Comparison of ENCODE assay signal across 12 cellular contexts in genomic region chr9:105690742-105691141, GRCh38. TPM values are rescaled to one million over a fixed set of nuclear protein-coding genes. Genes with fewer than 3 reads are reported as not detected.
DNase-seq lines count a peak whose midpoint lies in the region; ATAC-seq, FAIRE-seq and TF ChIP-seq lines count a peak whose summit lies in the region.
"Had no signal": no experiment of that assay in that cellular context is flagged by ENCODE, and none has a peak within 500 bp of the region (broad histone marks: within the 10 kb centered on the region; RNA-seq: fewer than 3 reads in every experiment).

No MANE protein-coding gene starts in this region.

- peaks cover 11% of the 10 kb centered on the region for H3K79me2 ChIP-seq in K562 (ENCODE audit: control insufficient read depth, insufficient read depth, low read length)

- no peaks in the 10 kb centered on the region for H3K27me3 ChIP-seq in K562 (ENCODE audit: control insufficient read depth in 2 of 2, insufficient read depth in 2 of 2, low read length in 2 of 2)
- peaks cover 29% of the 10 kb centered on the region for H3K27me3 ChIP-seq in lower lobe of right lung (ENCODE audit: low read depth)
- H3K27me3 ChIP-seq: right atrium auricular region had no signal

- H3K36me3 ChIP-seq in K562 (ENCODE audit: control insufficient read depth, insufficient read depth, low read length) (no peaks in the 10 kb centered on the region), lower lobe of right lung (no peaks in the 10 kb centered on the region)
- H3K36me3 ChIP-seq: right atrium auricular region had no signal

- peak; percentile 17 to 46; a peak in 1 of 4 replicates for TF ChIP-seq RAD21 in K562 (CRISPR knock-in tag; conservative IDR thresholded peaks at IDR 0.05 in 1 of 2, IDR thresholded peaks at IDR 0.05 in 1 of 2)

- WGBS in K562 (ENCODE audit: insufficient coverage, low coverage, missing lambda C conversion rate): 7% methylated on average over 2 of the region's 2 CpGs

- CTCF ChIA-PET in K562 (lab: Yijun Ruan, JAX; ENCODE audit: low intra/inter-chr PET ratio): interaction anchor here (0.6 to 0.7 kb wide), 2 partner anchors 8 to 35 kb away, joined by 3 read pairs; no protein-coding TSS in a partner anchor

- TF ChIP-seq EP300 in K562 (IDR thresholded peaks at IDR 0.05; ENCODE audit: low read length): no peak

- intact Hi-C loops in K562 (cut with micrococcal nuclease) (loop anchor here (1.0 kb wide), 1 partner anchor 81 kb away; no protein-coding TSS in a partner anchor), lower lobe of right lung (cut with DNase I) (no loop called here)

- H3K27ac ChIP-seq in K562 (ENCODE audit: extremely low read depth, low read depth, low read length) (no peak overlapping the region), lower lobe of right lung (no peak overlapping the region), substantia nigra (ENCODE audit: low read depth, low read length, poor library complexity, severe bottlenecking) (no peak overlapping the region), caudate nucleus (ENCODE audit: low read depth, low read length) (no peak overlapping the region)
- H3K27ac ChIP-seq: right atrium auricular region had no signal

- peaks cover 4 to 7% of the 10 kb centered on the region in 2 experiments; a peak in 3 of 5 replicates for H3K4me1 ChIP-seq in K562 (replicated peaks in 1 of 2; ENCODE audit: control insufficient read depth in 2 of 2, insufficient read depth in 2 of 2, low read length in 2 of 2)
- peaks cover 16% of the 10 kb centered on the region for H3K4me1 ChIP-seq in lower lobe of right lung

- H2AFZ ChIP-seq in K562 (ENCODE audit: low read depth, low read length): no peak overlapping the region

- ATAC-seq in K562 (no peak), lower lobe of right lung (no peak), HG03280 (IDR thresholded peaks at IDR 0.05; ENCODE audit: unreplicated experiment) (no peak), GM18498 (IDR thresholded peaks at IDR 0.05; ENCODE audit: unreplicated experiment) (no peak)

- DNase-seq in COLO829 (ENCODE audit: low spot score) (peak; percentile 38), HT-29 (ENCODE audit: low spot score) (peak; percentile 8), K562 (ENCODE audit: extremely low read depth in 1 of 4, low spot score in 3 of 4) (peak in 3 of 4 experiments; percentile 32 to 49 (median 46)), lower lobe of right lung (no peak), substantia nigra (lab: John Stamatoyannopoulos, UW) (no peak), caudate nucleus (lab: John Stamatoyannopoulos, UW) (no peak)
- DNase-seq: activated T-cell treated with anti-CD3 and anti-CD28 coated beads for 4 hours; NCI-H774; stimulated activated naive CD4-positive, alpha-beta T cell treated with Interleukin-2 at 50 U/mL for 16 hours had no signal

- no peak overlapping the region for H3K4me3 ChIP-seq in K562
- no peak overlapping the region for H3K4me3 ChIP-seq in lower lobe of right lung
- H3K4me3 ChIP-seq: right atrium auricular region had no signal

- H3K4me2 ChIP-seq in K562 (ENCODE audit: insufficient read depth, low read length): no peak overlapping the region

- peaks cover 6% of the 10 kb centered on the region; the same call in 1 of the 2 replicates for H4K20me1 ChIP-seq in K562 (replicated peaks; ENCODE audit: control insufficient read depth, insufficient read depth, low read length)

- in situ Hi-C loops in K562 (cut with MboI): no loop called here

- POLR2A ChIA-PET in K562 (lab: Yijun Ruan, JAX): interaction anchor here (1.0 kb wide), 1 partner anchor 10 kb away, joined by 4 read pairs; no protein-coding TSS in a partner anchor

- no peak for FAIRE-seq in K562 (lab: Jason Lieb, UNC)

- H3K9me1 ChIP-seq in K562 (ENCODE audit: control insufficient read depth, insufficient read depth, low read length): no peaks in the 10 kb centered on the region

- H3K9me3 ChIP-seq in K562 (replicated peaks; ENCODE audit: control insufficient read depth, insufficient read depth, low read depth, low read length) (no peaks in the 10 kb centered on the region), lower lobe of right lung (no peaks in the 10 kb centered on the region)
- H3K9me3 ChIP-seq: right atrium auricular region had no signal

- no peak overlapping the region for H3K9ac ChIP-seq in K562 (ENCODE audit: insufficient read depth in 1 of 2, low read depth in 2 of 2, low read length in 2 of 2)

- TF ChIP-seq CTCF in K562 (IDR thresholded peaks at IDR 0.05 in 2 of 3, conservative IDR thresholded peaks at IDR 0.05 in 1 of 3; ENCODE audit: insufficient read depth in 2 of 3, low read depth in 1 of 3, low read length in 3 of 3) (peak; percentile 39 to 60 (median 47); a peak in 3 of 6 replicates), lower lobe of right lung (IDR thresholded peaks at IDR 0.05) (peak; percentile 30)

- no peak for TF ChIP-seq POLR2A in K562 (conservative IDR thresholded peaks at IDR 0.05)

- no TSS peak for BruUV-seq in K562 (replicated peaks; lab: Mats Ljungman, UMichigan)

TF ChIP-seq in K562, 482 proteins besides CTCF, POLR2A, EP300 and RAD21 (continues in another document):
- TF ChIP-seq ZNF384 (IDR thresholded peaks at IDR 0.05; ENCODE audit: low read depth, low read length): no peak

RNA-seq across cellular contexts. Expression of gene TMEM38B, which starts 3.6 kb away (rescaled TPM):
- 9.0 and 11.7 TPM in 2 replicates for total RNA-seq in HT-29 (2014; rRNA removed; shearing (Covaris generic))
- total RNA-seq in K562 (2011; cell fraction: chromatin; rRNA removed; ENCODE audit: low replicate concordance): 41.8 and 56.7 TPM in 2 replicates
- total RNA-seq in K562 (2011; cell fraction: nucleolus; rRNA removed): 52.4 and 57.4 TPM in 2 replicates
- 60.9 and 68.8 TPM in 2 replicates for total RNA-seq in K562 (2011; cell fraction: nucleoplasm; rRNA removed)
- total RNA-seq in K562 (2014; rRNA removed) (37.1 and 38.5 TPM in 2 replicates), K562 (2014; rRNA removed; fragmentation: Illumina TruSeq; extraction: Trizol) (37.0 and 39.7 TPM in 2 replicates), K562 (2015; rRNA removed; fragmentation: Illumina TruSeq; extraction: Trizol) (22.3 and 26.0 TPM in 2 replicates), K562 (2021) (46.3 and 52.9 TPM in 2 replicates), lower lobe of right lung (10.9 TPM)
- polyA plus RNA-seq in K562 (2011; rRNA removed) (42.1 and 54.9 TPM in 2 replicates), K562 (2014; fragmentation: Illumina TruSeq; extraction: Trizol) (26.6 and 34.6 TPM in 2 replicates), K562 (2014; fragmentation: Nextera tagmentation; extraction: Ambion mirVana) (10 to 100 TPM; 42.0 to 57.5 TPM), K562 (2014; rRNA removed) (26.4 and 30.9 TPM in 2 replicates)
- polyA plus RNA-seq in K562 (2011; cell fraction: cytosol; rRNA removed): 27.6 and 38.7 TPM in 2 replicates
- 13.4 and 15.0 TPM in 2 replicates for polyA plus RNA-seq in K562 (2011; cell fraction: nucleus; rRNA removed)
- polyA plus RNA-seq in K562 (2012): 22.3 and 31.3 TPM in 2 replicates
- 61.1 and 62.1 TPM in 2 replicates for polyA minus RNA-seq in K562 (2011; rRNA and poly(A)+ RNA removed)
- polyA minus RNA-seq in K562 (2011; cell fraction: cytosol; rRNA and poly(A)+ RNA removed): 45.0 and 51.4 TPM in 2 replicates
- polyA minus RNA-seq in K562 (2011; cell fraction: nucleus; rRNA and poly(A)+ RNA removed): 42.4 and 53.4 TPM in 2 replicates

RNA-seq across cellular contexts. Expression of gene TAL2, which starts 28.5 kb away (rescaled TPM):
- total RNA-seq in HT-29 (2014; rRNA removed; shearing (Covaris generic)): not detected in 2 replicates
- total RNA-seq in K562 (2011; cell fraction: chromatin; rRNA removed; ENCODE audit: low replicate concordance): 1.8 and 2.1 TPM in 2 replicates
- 0.92 and 1.0 TPM in 2 replicates for total RNA-seq in K562 (2011; cell fraction: nucleolus; rRNA removed)
- total RNA-seq in K562 (2011; cell fraction: nucleoplasm; rRNA removed): 0.95 and 1.1 TPM in 2 replicates
- total RNA-seq in K562 (2014; rRNA removed) (not detected in 2 replicates), K562 (2014; rRNA removed; fragmentation: Illumina TruSeq; extraction: Trizol) (0.86 and 1.7 TPM in 2 replicates), K562 (2015; rRNA removed; fragmentation: Illumina TruSeq; extraction: Trizol) (0.25 TPM in 1 of 2 replicates, not detected in the other), K562 (2021) (0.51 and 0.89 TPM in 2 replicates), lower lobe of right lung (not detected)
- polyA plus RNA-seq in K562 (2011; rRNA removed) (1.2 and 1.5 TPM in 2 replicates), K562 (2014; fragmentation: Illumina TruSeq; extraction: Trizol) (0.74 and 0.94 TPM in 2 replicates), K562 (2014; fragmentation: Nextera tagmentation; extraction: Ambion mirVana) (1 to 10 TPM; 2.9 to 3.7 TPM), K562 (2014; rRNA removed) (0.21 and 0.47 TPM in 2 replicates)
- polyA plus RNA-seq in K562 (2011; cell fraction: cytosol; rRNA removed): 0.77 and 1.6 TPM in 2 replicates
- polyA plus RNA-seq in K562 (2011; cell fraction: nucleus; rRNA removed): 0.48 and 1.4 TPM in 2 replicates
- polyA plus RNA-seq in K562 (2012): 0.82 and 1.0 TPM in 2 replicates
- polyA minus RNA-seq in K562 (2011; rRNA and poly(A)+ RNA removed): 0.81 and 1.4 TPM in 2 replicates
- polyA minus RNA-seq in K562 (2011; cell fraction: cytosol; rRNA and poly(A)+ RNA removed): not detected in 2 replicates
- not detected in 2 replicates for polyA minus RNA-seq in K562 (2011; cell fraction: nucleus; rRNA and poly(A)+ RNA removed)
- total RNA-seq: right atrium auricular region had no signal

Comparison
In these comparisons a context has a peak if more than half of its experiments do, and no peak if none do; other contexts are left out.
1. DNase-seq: peak in COLO829 (single experiment), HT-29 (single experiment) and K562 (3 of 4); none in lower lobe of right lung (single experiment), substantia nigra (0 of 49) and caudate nucleus (0 of 61).